Comparison of ENCODE assay signal across 9 cellular contexts in the genomic region with DNA sequence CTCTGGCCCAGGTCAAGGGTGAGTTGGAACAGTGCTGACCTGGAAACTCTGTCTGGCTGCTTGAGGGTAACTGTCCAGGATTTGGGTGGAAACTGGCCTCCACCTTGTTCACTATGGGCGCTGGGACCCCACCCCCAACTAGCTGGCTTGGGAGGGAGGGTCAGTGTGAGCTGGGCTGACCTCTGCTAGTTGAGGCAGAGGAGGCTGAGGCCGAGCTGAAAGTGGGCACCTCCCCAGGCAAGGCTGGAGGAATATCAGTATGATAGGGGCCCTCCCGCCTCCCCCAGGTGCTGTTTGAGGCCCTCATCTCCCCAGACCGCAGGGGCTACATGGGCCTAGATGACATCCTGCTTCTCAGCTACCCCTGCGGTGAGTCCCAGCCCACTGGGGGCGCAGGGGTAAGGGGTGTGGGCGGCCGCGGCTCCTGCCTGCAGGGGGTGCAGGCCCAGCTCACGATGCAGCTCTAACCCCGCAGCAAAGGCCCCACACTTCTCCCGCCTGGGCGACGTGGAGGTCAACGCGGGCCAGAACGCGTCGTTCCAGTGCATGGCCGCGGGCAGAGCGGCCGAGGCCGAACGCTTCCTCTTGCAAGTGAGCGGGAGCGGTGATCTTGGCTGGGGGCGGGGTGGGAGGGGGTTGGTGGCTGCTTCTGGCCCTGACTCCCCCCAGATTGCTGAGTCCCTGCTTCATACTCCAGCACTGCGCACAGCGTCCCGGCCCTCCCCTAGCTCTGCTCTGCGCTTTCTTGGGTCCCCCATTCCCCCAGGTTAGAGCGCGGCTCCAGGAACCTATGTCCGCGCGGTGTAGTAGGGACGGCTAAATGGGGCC. TPM values are rescaled to one million over a fixed set of nuclear protein-coding genes. Genes with fewer than 3 reads are reported as not detected.
DNase-seq lines count a peak whose midpoint lies in the region; ATAC-seq and TF ChIP-seq lines count a peak whose summit lies in the region.
"Had no signal": no experiment of that assay in that cellular context is flagged by ENCODE, and none has a peak within 500 bp of the region (broad histone marks: within the 10 kb centered on the region; RNA-seq: fewer than 3 reads in every experiment).

No MANE protein-coding gene starts in this region.

- H3K4me3 Mint-ChIP-seq in naive thymus-derived CD8-positive, alpha-beta T cell = peak overlapping the region in 9 of 10 donors; percentile 45 to 79 (median 59)

- BruUV-seq in A673 (replicated peaks; lab: Mats Ljungman, UMichigan) = no TSS peak

- TF ChIP-seq CTCF in A673 (conservative IDR thresholded peaks at IDR 0.05; ENCODE audit: low read depth, low read length) = no peak

- H3K4me1 ChIP-seq in A673 (ENCODE audit: insufficient read depth, low read length, poor library complexity, severe bottlenecking) = peaks cover 19% of the 10 kb centered on the region
- H3K4me1 ChIP-seq in esophagus (ENCODE audit: control insufficient read depth in 2 of 2, insufficient read depth in 2 of 2, low read length in 1 of 2) = peaks cover 3 to 16% of the 10 kb centered on the region in 2 donors

- H3K27ac ChIP-seq in A673 (ENCODE audit: low read depth, low read length, poor library complexity, severe bottlenecking) = no peak overlapping the region
- no peak overlapping the region for H3K27ac ChIP-seq in esophagus (ENCODE audit: low read depth in 2 of 2, low read length in 1 of 2)
- H3K27ac ChIP-seq: body of pancreas had no signal

- intact Hi-C loops in A673 (cut with micrococcal nuclease; ENCODE audit: unreplicated experiment) = no loop called here

- WGBS in esophagus, 2 donors = 16 to 30% methylated on average over 35 to 38 of the region's 38 CpGs

- POLR2A ChIA-PET in A673 (lab: Charles Lee; ENCODE audit: low non-redundant PET) = no interaction called here
- POLR2A ChIA-PET in naive thymus-derived CD8-positive, alpha-beta T cell (lab: Charles Lee) = no interaction called here

- CTCF ChIA-PET in A673 (lab: Charles Lee) = no interaction called here

- ATAC-seq in naive thymus-derived CD8-positive, alpha-beta T cell = peak; percentile 60 to 70
- ATAC-seq in HG03520 (IDR thresholded peaks at IDR 0.05; ENCODE audit: unreplicated experiment) = no peak
- no peak for ATAC-seq in GM21723 (IDR thresholded peaks at IDR 0.05; ENCODE audit: unreplicated experiment)
- no peak for ATAC-seq in GM21447 (IDR thresholded peaks at IDR 0.05; ENCODE audit: unreplicated experiment)

- H3K4me3 ChIP-seq in A673 (ENCODE audit: low read depth, low read length, poor library complexity, severe bottlenecking) (peak overlapping the region; percentile 53), esophagus (ENCODE audit: low read depth in 1 of 2, low read length in 2 of 2) (peak overlapping the region; percentile 38 to 44)

- H3K27me3 ChIP-seq in A673 (replicated peaks; ENCODE audit: insufficient read depth, low read depth, low read length, poor library complexity) = no peaks in the 10 kb centered on the region
- H3K27me3 ChIP-seq in esophagus (ENCODE audit: control insufficient read depth in 1 of 2, insufficient read depth in 2 of 2, low read length in 2 of 2) = peaks cover 0 to 16% of the 10 kb centered on the region in 2 donors
- H3K27me3 ChIP-seq: body of pancreas had no signal

- H3K36me3 ChIP-seq in A673 (ENCODE audit: insufficient read depth, low read length, poor library complexity, severe bottlenecking) = no peaks in the 10 kb centered on the region
- no peaks in the 10 kb centered on the region for H3K36me3 ChIP-seq in esophagus (ENCODE audit: control insufficient read depth in 2 of 2, insufficient read depth in 2 of 2, low read length in 1 of 2)

- peak; percentile 25 for DNase-seq in A673 (ENCODE audit: low spot score)
- peak; percentile 35 for DNase-seq in NAMALWA (ENCODE audit: low spot score)
- peak in 1 of 10 donors; percentile 32 for DNase-seq in naive thymus-derived CD8-positive, alpha-beta T cell
- DNase-seq in inferior parietal cortex (ENCODE audit: extremely low spot score) = no peak

- H3K4me1 Mint-ChIP-seq in naive thymus-derived CD8-positive, alpha-beta T cell = peaks cover 3 to 14% (median 8%) of the 10 kb centered on the region in 4 donors

- no peak overlapping the region for H3K27ac Mint-ChIP-seq in naive thymus-derived CD8-positive, alpha-beta T cell

- peaks cover 0 to 2% (median 0%) of the 10 kb centered on the region in 3 donors for H3K36me3 Mint-ChIP-seq in naive thymus-derived CD8-positive, alpha-beta T cell

- peaks cover 15 to 50% (median 42%) of the 10 kb centered on the region in 5 donors for H3K27me3 Mint-ChIP-seq in naive thymus-derived CD8-positive, alpha-beta T cell

- H3K9me3 Mint-ChIP-seq in naive thymus-derived CD8-positive, alpha-beta T cell = peaks cover 0 to 5% (median 0%) of the 10 kb centered on the region in 9 donors

- no peaks in the 10 kb centered on the region for H3K9me3 ChIP-seq in A673 (ENCODE audit: low read depth, low read length, poor library complexity, severe bottlenecking)
- H3K9me3 ChIP-seq in esophagus (ENCODE audit: control insufficient read depth in 2 of 2, insufficient read depth in 1 of 2, low read depth in 1 of 2, low read length in 1 of 2) = no peaks in the 10 kb centered on the region
- H3K9me3 ChIP-seq: body of pancreas had no signal

RNA-seq across cellular contexts. Expression of gene PTPRU, which starts 22.9 kb away (rescaled TPM):
- total RNA-seq in A673 (2021) = 6.8 and 15.6 TPM in 2 replicates
- 1 to 10 TPM; 3.7 to 4.0 TPM for polyA plus RNA-seq in esophagus
- not detected for total RNA-seq in naive thymus-derived CD8-positive, alpha-beta T cell
- polyA plus RNA-seq in naive thymus-derived CD8-positive, alpha-beta T cell = under 1 TPM in 1 of 3 donors, not detected in 2; 0.54 TPM

RNA-seq across cellular contexts. Expression of gene MECR, which starts 28.5 kb away (rescaled TPM):
- total RNA-seq in A673 (2021) = 39.0 and 39.3 TPM in 2 replicates
- 10 to 100 TPM; 11.8 to 19.6 TPM for polyA plus RNA-seq in esophagus
- total RNA-seq in naive thymus-derived CD8-positive, alpha-beta T cell = 10 to 100 TPM; 23.3 to 25.8 TPM
- 10 to 100 TPM; 17.9 to 24.1 (median 20.4) TPM for polyA plus RNA-seq in naive thymus-derived CD8-positive, alpha-beta T cell

Comparison
In these comparisons a context has a peak if more than half of its experiments do, and no peak if none do; other contexts are left out.
1. ATAC-seq: peak in naive thymus-derived CD8-positive, alpha-beta T cell (2 of 2); none in HG03520 (single experiment), GM21723 (single experiment) and GM21447 (single experiment).